Comparison of ENCODE assay signal across 26 cellular contexts in genomic region chr5:171524461-171524860, GRCh38.
A peak's percentile ranks its signal among the peaks of the same experiment; 100 is the strongest.
DNase-seq lines count a peak whose midpoint lies in the region; ATAC-seq and TF ChIP-seq lines count a peak whose summit lies in the region.
"Had no signal": no experiment of that assay in that cellular context is flagged by ENCODE, and none has a peak within 500 bp of the region (broad histone marks: within the 10 kb centered on the region; RNA-seq: fewer than 3 reads in every experiment).

No MANE protein-coding gene starts in this region.

- H3K9me3 ChIP-seq in heart right ventricle = no peaks in the 10 kb centered on the region
- H3K9me3 ChIP-seq in left ventricle myocardium inferior (replicated peaks) = no peaks in the 10 kb centered on the region
- H3K9me3 ChIP-seq: body of pancreas, esophagus muscularis mucosa, gastrocnemius medialis had no signal

- ATAC-seq in heart right ventricle = peak in 5 of 8 donors; percentile 13 to 71 (median 42)
- ATAC-seq in HG03520 (IDR thresholded peaks at IDR 0.05; ENCODE audit: unreplicated experiment) = no peak
- ATAC-seq: activated T-helper 17 cell treated with anti-CD3 and anti-CD28 coated beads, Interleukin-2, amount 50 U/mL, for 72 hours; body of pancreas; gastrocnemius medialis; HCT116 had no signal

- H3K4me1 ChIP-seq in heart right ventricle (peaks cover 5 to 34% (median 30%) of the 10 kb centered on the region in 9 donors), left ventricle myocardium inferior (peaks cover 37% of the 10 kb centered on the region)
- H3K4me1 ChIP-seq: body of pancreas had no signal

- TF ChIP-seq CTCF in heart right ventricle (IDR thresholded peaks at IDR 0.05) = no peak
- TF ChIP-seq CTCF in left ventricle myocardium inferior (IDR thresholded peaks at IDR 0.05; ENCODE audit: borderline replicate concordance) = no peak
- TF ChIP-seq CTCF in brain (conservative IDR thresholded peaks at IDR 0.05) = no peak
- TF ChIP-seq CTCF in GM20000 (IDR thresholded peaks at IDR 0.05; ENCODE audit: extremely low read depth, missing control alignments) = no peak

- intact Hi-C loops in heart right ventricle (cut with DNase I) (no loop called here), left ventricle myocardium inferior (cut with micrococcal nuclease) (no loop called here)

- peaks cover 35% of the 10 kb centered on the region for H3K4me1 Mint-ChIP-seq in brain
- no peaks in the 10 kb centered on the region for H3K4me1 Mint-ChIP-seq in immature natural killer cell

- H3K9me3 Mint-ChIP-seq in brain (peaks cover 0 to 7% (median 0%) of the 10 kb centered on the region in 5 experiments), immature natural killer cell (peaks cover 0 to 2% (median 0%) of the 10 kb centered on the region in 6 donors)
- H3K9me3 Mint-ChIP-seq: activated CD4-positive, alpha-beta memory T cell treated with anti-CD3 and anti-CD28 coated beads for 36 hours; activated T-helper 17 cell treated with anti-CD3 and anti-CD28 coated beads, Interleukin-2, amount 50 U/mL, for 72 hours had no signal

- H3K36me3 Mint-ChIP-seq in brain (no peaks in the 10 kb centered on the region), immature natural killer cell (no peaks in the 10 kb centered on the region)
- H3K36me3 Mint-ChIP-seq: activated CD4-positive, alpha-beta memory T cell treated with anti-CD3 and anti-CD28 coated beads for 36 hours; activated naive CD8-positive, alpha-beta T cell had no signal

- H3K4me3 ChIP-seq in heart right ventricle = no peak overlapping the region
- H3K4me3 ChIP-seq in left ventricle myocardium inferior = no peak overlapping the region
- H3K4me3 ChIP-seq: body of pancreas, esophagus muscularis mucosa, gastrocnemius medialis, lung, PC-9 had no signal

- H3K27me3 ChIP-seq in heart right ventricle = no peaks in the 10 kb centered on the region
- no peaks in the 10 kb centered on the region for H3K27me3 ChIP-seq in left ventricle myocardium inferior (ENCODE audit: low read depth)
- H3K27me3 ChIP-seq: body of pancreas, esophagus muscularis mucosa, gastrocnemius medialis had no signal

- H3K27me3 Mint-ChIP-seq in brain (peaks cover 6% of the 10 kb centered on the region), immature natural killer cell (ENCODE audit: low read depth in 3 of 3) (peaks cover 0 to 3% (median 3%) of the 10 kb centered on the region in 3 donors)
- H3K27me3 Mint-ChIP-seq: activated CD4-positive, alpha-beta memory T cell treated with anti-CD3 and anti-CD28 coated beads for 36 hours had no signal

- WGBS in heart right ventricle, 2 donors = 8 to 9% methylated on average over 14 of the region's 14 CpGs

- no peak for DNase-seq in heart right ventricle
- no peak for DNase-seq in left ventricle myocardium inferior
- peak; percentile 30 for DNase-seq in mucosa of gallbladder (ENCODE audit: low spot score)
- no peak for DNase-seq in immature natural killer cell
- DNase-seq in GM20000 (ENCODE audit: low spot score) = no peak
- DNase-seq in GDM1 (lab: John Stamatoyannopoulos, UW) = no peak
- DNase-seq: activated CD4-positive, alpha-beta memory T cell treated with anti-CD3 and anti-CD28 coated beads for 36 hours; activated CD8-positive, alpha-beta memory T cell treated with anti-CD3 and anti-CD28 coated beads, Interleukin-2, amount 50 U/mL, for 48 hours; body of pancreas; Calu3; gastrocnemius medialis; NCI-H1048; NCI-H2081; NCI-H510A; PC-9; SHP77 treated with DMSO at 0.1 percent for 48 hours; small intestine; stimulated activated CD4-positive, alpha-beta T cell treated with anti-CD3 and anti-CD28 coated beads, Interleukin-1b, Interleukin-23, amount 100 ng/mL, for 48 hours had no signal

- H3K36me3 ChIP-seq in heart right ventricle (no peaks in the 10 kb centered on the region), left ventricle myocardium inferior (no peaks in the 10 kb centered on the region)
- H3K36me3 ChIP-seq: esophagus muscularis mucosa, gastrocnemius medialis had no signal

- H3K27ac ChIP-seq in heart right ventricle (peak overlapping the region in 1 of 10 donors; percentile 4), left ventricle myocardium inferior (replicated peaks) (no peak overlapping the region)
- H3K27ac ChIP-seq: body of pancreas, C4-2B, esophagus muscularis mucosa, gastrocnemius medialis had no signal

- H3K27ac Mint-ChIP-seq in brain = peak overlapping the region in 4 of 5 experiments; percentile 1 to 81 (median 23)
- H3K27ac Mint-ChIP-seq in immature natural killer cell = no peak overlapping the region
- H3K27ac Mint-ChIP-seq: activated CD4-positive, alpha-beta memory T cell treated with anti-CD3 and anti-CD28 coated beads for 36 hours; activated naive CD8-positive, alpha-beta T cell; activated T-helper 17 cell treated with anti-CD3 and anti-CD28 coated beads, Interleukin-2, amount 50 U/mL, for 72 hours had no signal

- H3K4me3 Mint-ChIP-seq in brain (peak overlapping the region in 1 of 5 experiments; percentile 27), immature natural killer cell (no peak overlapping the region)
- H3K4me3 Mint-ChIP-seq: activated CD4-positive, alpha-beta memory T cell treated with anti-CD3 and anti-CD28 coated beads for 36 hours; activated naive CD8-positive, alpha-beta T cell; activated T-helper 17 cell treated with anti-CD3 and anti-CD28 coated beads, Interleukin-2, amount 50 U/mL, for 72 hours had no signal

Comparison
In these comparisons a context has a peak if more than half of its experiments do, and no peak if none do; other contexts are left out.
1. H3K27ac Mint-ChIP-seq: peak in brain (4 of 5); none in immature natural killer cell (0 of 6).